1 cellular context compared by ENCODE assay signal in the genomic region with DNA sequence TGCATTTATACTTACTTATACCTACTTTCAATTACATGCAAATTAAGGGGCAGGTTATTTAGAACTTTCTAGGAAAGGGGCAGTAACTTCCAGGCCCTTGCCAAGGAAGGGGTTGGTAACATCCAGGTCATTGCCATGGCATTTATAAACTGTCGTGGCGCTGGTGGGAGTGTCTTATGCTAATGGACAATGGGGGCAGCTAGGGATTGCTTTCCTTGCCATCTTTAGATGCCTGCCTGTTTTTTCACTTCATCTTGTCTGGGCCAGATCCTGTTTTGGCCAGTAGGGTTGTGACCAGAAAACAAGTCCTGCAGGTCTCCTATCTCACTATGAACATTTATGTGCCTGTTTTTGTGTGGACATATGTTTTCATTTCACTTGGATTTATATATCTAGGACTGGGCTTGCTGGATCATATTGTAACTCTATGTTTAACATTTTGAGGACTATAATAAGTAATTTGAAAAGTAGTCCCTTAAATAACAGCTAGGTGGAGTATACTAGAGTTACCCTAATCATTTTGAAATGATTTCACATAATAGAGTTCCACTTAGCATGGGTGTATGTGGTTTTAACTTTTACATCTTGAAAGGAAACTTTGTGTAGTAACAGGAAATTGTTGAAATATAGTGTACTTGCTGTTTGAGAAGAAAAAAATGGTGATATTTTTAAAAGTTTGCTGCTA.
TF ChIP-seq lines count a peak whose summit lies in the region.

No MANE protein-coding gene starts in this region.

TF ChIP-seq in SK-N-SH, 30 proteins besides CTCF, POLR2A, EP300 and RAD21 (continued from another document):
- TF ChIP-seq, protein P1, sequence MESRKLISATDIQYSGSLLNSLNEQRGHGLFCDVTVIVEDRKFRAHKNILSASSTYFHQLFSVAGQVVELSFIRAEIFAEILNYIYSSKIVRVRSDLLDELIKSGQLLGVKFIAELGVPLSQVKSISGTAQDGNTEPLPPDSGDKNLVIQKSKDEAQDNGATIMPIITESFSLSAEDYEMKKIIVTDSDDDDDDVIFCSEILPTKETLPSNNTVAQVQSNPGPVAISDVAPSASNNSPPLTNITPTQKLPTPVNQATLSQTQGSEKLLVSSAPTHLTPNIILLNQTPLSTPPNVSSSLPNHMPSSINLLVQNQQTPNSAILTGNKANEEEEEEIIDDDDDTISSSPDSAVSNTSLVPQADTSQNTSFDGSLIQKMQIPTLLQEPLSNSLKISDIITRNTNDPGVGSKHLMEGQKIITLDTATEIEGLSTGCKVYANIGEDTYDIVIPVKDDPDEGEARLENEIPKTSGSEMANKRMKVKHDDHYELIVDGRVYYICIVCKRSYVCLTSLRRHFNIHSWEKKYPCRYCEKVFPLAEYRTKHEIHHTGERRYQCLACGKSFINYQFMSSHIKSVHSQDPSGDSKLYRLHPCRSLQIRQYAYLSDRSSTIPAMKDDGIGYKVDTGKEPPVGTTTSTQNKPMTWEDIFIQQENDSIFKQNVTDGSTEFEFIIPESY (IDR thresholded peaks at IDR 0.05; ENCODE audit: borderline replicate concordance, low read depth), result no peak
- TF ChIP-seq RCOR1 (IDR thresholded peaks at IDR 0.05; ENCODE audit: low read length) (no peak), TAF1 (IDR thresholded peaks at IDR 0.05; ENCODE audit: borderline replicate concordance, low read depth, low read length) (no peak), RFX5 (IDR thresholded peaks at IDR 0.05; ENCODE audit: low read length) (no peak), NFIC (IDR thresholded peaks at IDR 0.05; ENCODE audit: borderline replicate concordance) (no peak), FOXJ3 (CRISPR knock-in tag; IDR thresholded peaks at IDR 0.05) (no peak), MXI1 (IDR thresholded peaks at IDR 0.05; ENCODE audit: low read depth, low read length) (no peak), ELF1 (IDR thresholded peaks at IDR 0.05) (no peak), EZH2phosphoT487 (IDR thresholded peaks at IDR 0.05; ENCODE audit: borderline replicate concordance, low read depth) (no peak), GATA2 (CRISPR knock-in tag; IDR thresholded peaks at IDR 0.05) (no peak)
- TF ChIP-seq, protein P2, sequence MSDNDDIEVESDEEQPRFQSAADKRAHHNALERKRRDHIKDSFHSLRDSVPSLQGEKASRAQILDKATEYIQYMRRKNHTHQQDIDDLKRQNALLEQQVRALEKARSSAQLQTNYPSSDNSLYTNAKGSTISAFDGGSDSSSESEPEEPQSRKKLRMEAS (IDR thresholded peaks at IDR 0.05; ENCODE audit: low read depth), result no peak
- TF ChIP-seq, protein P3, sequence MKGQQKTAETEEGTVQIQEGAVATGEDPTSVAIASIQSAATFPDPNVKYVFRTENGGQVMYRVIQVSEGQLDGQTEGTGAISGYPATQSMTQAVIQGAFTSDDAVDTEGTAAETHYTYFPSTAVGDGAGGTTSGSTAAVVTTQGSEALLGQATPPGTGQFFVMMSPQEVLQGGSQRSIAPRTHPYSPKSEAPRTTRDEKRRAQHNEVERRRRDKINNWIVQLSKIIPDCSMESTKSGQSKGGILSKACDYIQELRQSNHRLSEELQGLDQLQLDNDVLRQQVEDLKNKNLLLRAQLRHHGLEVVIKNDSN (IDR thresholded peaks at IDR 0.05; ENCODE audit: borderline replicate concordance, low read depth), result no peak
- TF ChIP-seq, protein P4, sequence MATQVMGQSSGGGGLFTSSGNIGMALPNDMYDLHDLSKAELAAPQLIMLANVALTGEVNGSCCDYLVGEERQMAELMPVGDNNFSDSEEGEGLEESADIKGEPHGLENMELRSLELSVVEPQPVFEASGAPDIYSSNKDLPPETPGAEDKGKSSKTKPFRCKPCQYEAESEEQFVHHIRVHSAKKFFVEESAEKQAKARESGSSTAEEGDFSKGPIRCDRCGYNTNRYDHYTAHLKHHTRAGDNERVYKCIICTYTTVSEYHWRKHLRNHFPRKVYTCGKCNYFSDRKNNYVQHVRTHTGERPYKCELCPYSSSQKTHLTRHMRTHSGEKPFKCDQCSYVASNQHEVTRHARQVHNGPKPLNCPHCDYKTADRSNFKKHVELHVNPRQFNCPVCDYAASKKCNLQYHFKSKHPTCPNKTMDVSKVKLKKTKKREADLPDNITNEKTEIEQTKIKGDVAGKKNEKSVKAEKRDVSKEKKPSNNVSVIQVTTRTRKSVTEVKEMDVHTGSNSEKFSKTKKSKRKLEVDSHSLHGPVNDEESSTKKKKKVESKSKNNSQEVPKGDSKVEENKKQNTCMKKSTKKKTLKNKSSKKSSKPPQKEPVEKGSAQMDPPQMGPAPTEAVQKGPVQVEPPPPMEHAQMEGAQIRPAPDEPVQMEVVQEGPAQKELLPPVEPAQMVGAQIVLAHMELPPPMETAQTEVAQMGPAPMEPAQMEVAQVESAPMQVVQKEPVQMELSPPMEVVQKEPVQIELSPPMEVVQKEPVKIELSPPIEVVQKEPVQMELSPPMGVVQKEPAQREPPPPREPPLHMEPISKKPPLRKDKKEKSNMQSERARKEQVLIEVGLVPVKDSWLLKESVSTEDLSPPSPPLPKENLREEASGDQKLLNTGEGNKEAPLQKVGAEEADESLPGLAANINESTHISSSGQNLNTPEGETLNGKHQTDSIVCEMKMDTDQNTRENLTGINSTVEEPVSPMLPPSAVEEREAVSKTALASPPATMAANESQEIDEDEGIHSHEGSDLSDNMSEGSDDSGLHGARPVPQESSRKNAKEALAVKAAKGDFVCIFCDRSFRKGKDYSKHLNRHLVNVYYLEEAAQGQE (IDR thresholded peaks at IDR 0.05; ENCODE audit: low read depth, low read length), result no peak
